In the genomic region with DNA sequence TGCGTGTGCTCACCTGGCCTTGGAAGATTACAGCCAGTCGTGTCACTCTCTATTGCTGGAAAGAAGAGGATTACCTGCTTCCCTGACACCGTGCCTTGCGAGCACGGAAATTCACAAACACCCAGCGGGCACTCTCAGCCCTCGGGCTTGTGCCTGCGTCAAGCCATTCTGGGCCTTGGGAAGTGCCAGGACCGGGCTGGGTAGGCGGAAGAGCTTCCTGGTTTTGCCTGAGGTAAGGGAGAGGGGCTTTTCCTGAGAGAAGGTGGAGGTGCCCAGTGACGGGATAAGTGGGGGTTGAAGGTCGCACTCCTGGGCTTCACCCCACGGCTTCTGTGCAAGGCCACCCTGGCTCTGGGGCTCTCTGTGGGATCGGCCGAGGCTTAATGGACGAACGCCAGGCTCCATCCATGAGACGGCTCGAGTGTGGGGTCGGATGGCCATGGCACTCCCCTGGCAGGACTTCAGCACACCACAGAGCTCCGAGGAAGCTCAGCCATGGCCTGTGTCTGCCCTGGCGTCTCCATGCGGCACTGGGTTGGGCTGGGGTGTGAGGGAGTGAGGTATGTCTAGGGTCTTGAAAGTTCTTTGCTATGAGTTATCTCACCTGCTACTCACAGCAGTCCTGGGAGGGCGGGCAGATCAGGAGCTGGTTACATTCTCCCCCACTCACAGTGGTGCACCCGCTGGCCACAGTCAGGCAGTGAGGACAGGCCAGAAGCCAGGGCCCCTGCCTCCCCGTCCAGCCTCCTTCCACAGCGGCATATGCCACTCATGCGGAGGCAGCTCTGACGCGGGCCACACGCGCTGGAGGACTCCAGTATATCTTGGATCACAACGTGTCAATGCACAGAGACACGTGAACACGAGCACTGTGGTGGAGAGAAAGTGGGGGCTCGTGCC, we compare ENCODE assay signal across 14 cellular contexts.
A peak's percentile ranks its signal among the peaks of the same experiment; 100 is the strongest.
DNase-seq lines count a peak whose midpoint lies in the region; ATAC-seq and TF ChIP-seq lines count a peak whose summit lies in the region.
"Had no signal": no experiment of that assay in that cellular context is flagged by ENCODE, and none has a peak within 500 bp of the region (broad histone marks: within the 10 kb centered on the region; RNA-seq: fewer than 3 reads in every experiment).

No MANE protein-coding gene starts in this region.

- H3K27ac ChIP-seq in IMR-90 (ENCODE audit: insufficient read depth, low read length) (no peak overlapping the region), lower lobe of right lung (no peak overlapping the region), osteoblast (ENCODE audit: low read depth, low read length) (no peak overlapping the region)
- H3K27ac ChIP-seq: BLaER1 treated with 17β-estradiol and CSF1 and Interleukin-3, amounts not matched to agents 10 nM and 100 nM had no signal

- POLR2A ChIA-PET in IMR-90 (lab: Charles Lee; ENCODE audit: unreplicated experiment) = interaction anchor here (0.6 kb wide), 1 partner anchor 22 kb away, joined by 3 read pairs; no protein-coding TSS in a partner anchor
- POLR2A ChIA-PET in WTC11 (lab: Charles Lee) = no interaction called here

- no peak overlapping the region for H2AK9ac ChIP-seq in IMR-90 (replicated peaks; ENCODE audit: low read depth, low read length, poor library complexity)

- no peak overlapping the region for H2BK5ac ChIP-seq in IMR-90 (ENCODE audit: low read depth, low read length, poor library complexity, severe bottlenecking)

- H3K36me3 Mint-ChIP-seq in WTC11 = no peaks in the 10 kb centered on the region
- H3K36me3 Mint-ChIP-seq in activated T-cell treated with anti-CD3 and anti-CD28 coated beads, Interleukin-2, amount 50 U/mL, for 24 hours (ENCODE audit: low read depth) = no peaks in the 10 kb centered on the region
- H3K36me3 Mint-ChIP-seq: CD8-positive, alpha-beta T cell had no signal

- H3K4ac ChIP-seq in IMR-90 (ENCODE audit: low read depth, low read length) = no peak overlapping the region

- H3K9me3 ChIP-seq in IMR-90 (ENCODE audit: control insufficient read depth, insufficient read depth, low read length) = no peaks in the 10 kb centered on the region
- no peaks in the 10 kb centered on the region for H3K9me3 ChIP-seq in lower lobe of right lung
- no peaks in the 10 kb centered on the region for H3K9me3 ChIP-seq in osteoblast (ENCODE audit: low read depth, low read length)

- no peak overlapping the region for H3K9ac ChIP-seq in IMR-90 (ENCODE audit: low read depth, low read length)
- H3K9ac ChIP-seq: BLaER1 treated with 17β-estradiol and CSF1 and Interleukin-3, amounts not matched to agents 10 nM and 100 nM had no signal

- no peak overlapping the region for H3K4me3 ChIP-seq in IMR-90 (ENCODE audit: insufficient read depth, low read depth, low read length)
- H3K4me3 ChIP-seq in lower lobe of right lung = no peak overlapping the region
- H3K4me3 ChIP-seq in osteoblast (ENCODE audit: insufficient read depth, low read length) = no peak overlapping the region
- H3K4me3 ChIP-seq: BLaER1 treated with 17β-estradiol and CSF1 and Interleukin-3, amounts not matched to agents 10 nM and 100 nM had no signal

- peak overlapping the region; percentile 6; the same call in 1 of the 2 replicates for H3K27ac Mint-ChIP-seq in WTC11
- no peak overlapping the region for H3K27ac Mint-ChIP-seq in activated T-cell treated with anti-CD3 and anti-CD28 coated beads, Interleukin-2, amount 50 U/mL, for 24 hours
- H3K27ac Mint-ChIP-seq: CD8-positive, alpha-beta T cell had no signal

- H3K4me1 Mint-ChIP-seq in WTC11 = peaks cover 9% of the 10 kb centered on the region
- no peaks in the 10 kb centered on the region for H3K4me1 Mint-ChIP-seq in activated T-cell treated with anti-CD3 and anti-CD28 coated beads, Interleukin-2, amount 50 U/mL, for 24 hours (ENCODE audit: low read depth)

- H2AK5ac ChIP-seq in IMR-90 (ENCODE audit: low read depth, low read length) = no peak overlapping the region

- CTCF ChIA-PET in IMR-90 (lab: Yijun Ruan, JAX) = no interaction called here
- CTCF ChIA-PET in WTC11 (lab: Charles Lee) = interaction anchor here (1.3 to 3.9 kb wide), 5 partner anchors 14 to 380 kb away, joined by 3 to 19 read pairs (median 3); no protein-coding TSS in a partner anchor

- no peak overlapping the region for H2BK120ac ChIP-seq in IMR-90 (ENCODE audit: low read depth, low read length)

- H2BK20ac ChIP-seq in IMR-90 (ENCODE audit: low read depth, low read length) = no peak overlapping the region

- H2AFZ ChIP-seq in IMR-90 (replicated peaks; ENCODE audit: low read length, poor library complexity) (peak overlapping the region; percentile 21), osteoblast (ENCODE audit: low read length) (no peak overlapping the region)

- H3K79me1 ChIP-seq in IMR-90 (ENCODE audit: low read depth in 1 of 2, low read length in 2 of 2) = no peaks in the 10 kb centered on the region

- dilution Hi-C loops in IMR-90 (cut with HindIII; ENCODE audit: low sequenced_read_pairs, unreplicated experiment) = no loop called here

- TF ChIP-seq CTCF in IMR-90 (conservative IDR thresholded peaks at IDR 0.05; ENCODE audit: low read depth, low read length) = no peak
- TF ChIP-seq CTCF in WTC11 (IDR thresholded peaks at IDR 0.05) = no peak
- no peak for TF ChIP-seq CTCF in lower lobe of right lung (IDR thresholded peaks at IDR 0.05)
- no peak for TF ChIP-seq CTCF in osteoblast (IDR thresholded peaks at IDR 0.05; ENCODE audit: extremely low read depth, low read depth, low read length)

- ATAC-seq in IMR-90 (ENCODE audit: low read depth) (no peak), WTC11 (no peak), lower lobe of right lung (no peak), HG03565 (IDR thresholded peaks at IDR 0.05; ENCODE audit: unreplicated experiment) (no peak)
- ATAC-seq: CD8-positive, alpha-beta T cell had no signal

- in situ Hi-C loops in IMR-90 (cut with MboI; ENCODE audit: low sequenced_read_pairs) = no loop called here

- H3K23ac ChIP-seq in IMR-90 (ENCODE audit: low read depth, low read length) = no peak overlapping the region

- BruUV-seq in IMR-90 (replicated peaks; lab: Mats Ljungman, UMichigan) = no TSS peak

- no peaks in the 10 kb centered on the region for H3K79me2 ChIP-seq in osteoblast (ENCODE audit: insufficient read depth, low read length)

- no peak overlapping the region for H3K18ac ChIP-seq in IMR-90 (ENCODE audit: low read depth, low read length)

- no peaks in the 10 kb centered on the region for H4K20me1 ChIP-seq in IMR-90 (ENCODE audit: insufficient read depth, low read length)
- H4K20me1 ChIP-seq in osteoblast (ENCODE audit: insufficient read depth, low read length) = no peaks in the 10 kb centered on the region
- H4K20me1 ChIP-seq: BLaER1 treated with 17β-estradiol and CSF1 and Interleukin-3, amounts not matched to agents 10 nM and 100 nM had no signal

- H3K9me3 Mint-ChIP-seq in WTC11 = no peaks in the 10 kb centered on the region
- H3K9me3 Mint-ChIP-seq in activated T-cell treated with anti-CD3 and anti-CD28 coated beads, Interleukin-2, amount 50 U/mL, for 24 hours = no peaks in the 10 kb centered on the region
- H3K9me3 Mint-ChIP-seq: CD8-positive, alpha-beta T cell had no signal

- no peak overlapping the region for H3K4me3 Mint-ChIP-seq in WTC11
- no peak overlapping the region for H3K4me3 Mint-ChIP-seq in activated T-cell treated with anti-CD3 and anti-CD28 coated beads, Interleukin-2, amount 50 U/mL, for 24 hours
- H3K4me3 Mint-ChIP-seq: CD8-positive, alpha-beta T cell had no signal

- H2BK15ac ChIP-seq in IMR-90 (ENCODE audit: low read depth, low read length) = no peak overlapping the region

- no peak overlapping the region for H3K4me2 ChIP-seq in IMR-90 (ENCODE audit: low read depth, low read length)
- no peak overlapping the region for H3K4me2 ChIP-seq in osteoblast (ENCODE audit: insufficient read depth, low read length)

- DNase-seq in IMR-90 (no peak), WTC11 (ENCODE audit: low spot score) (no peak), lower lobe of right lung (peak; percentile 46), osteoblast (ENCODE audit: insufficient read length, low spot score, missing footprints) (peak; percentile 79), A172 (ENCODE audit: low spot score) (no peak), mucosa of gallbladder (ENCODE audit: low spot score) (no peak)
- DNase-seq in activated T-cell treated with anti-CD3 and anti-CD28 coated beads, Interleukin-2, amount 50 U/mL, for 24 hours = no peak
- DNase-seq: CD8-positive, alpha-beta T cell; NCI-H1417 treated with DMSO at 0.1 percent for 48 hours; NCI-H187 treated with DMSO at 0.1 percent for 48 hours; NCI-H526; SHP77 had no signal

- 0 out of 2 replicates have a peak, but pooled peaks cover 2% of the 10 kb centered on the region for H3K4me1 ChIP-seq in IMR-90 (ENCODE audit: control insufficient read depth, insufficient read depth, low read length)
- H3K4me1 ChIP-seq in lower lobe of right lung = no peaks in the 10 kb centered on the region
- no peaks in the 10 kb centered on the region for H3K4me1 ChIP-seq in osteoblast (ENCODE audit: insufficient read depth, low read length)

- H4K91ac ChIP-seq in IMR-90 (ENCODE audit: insufficient read depth, low read depth, low read length) = no peak overlapping the region

- intact Hi-C loops in IMR-90 (cut with micrococcal nuclease) (no loop called here), lower lobe of right lung (cut with DNase I) (no loop called here)

- no peak for TF ChIP-seq POLR2A in IMR-90 (IDR thresholded peaks at IDR 0.05; ENCODE audit: low read depth, low read length)

- no peak overlapping the region for H4K8ac ChIP-seq in IMR-90 (ENCODE audit: low read depth in 2 of 2, low read length in 2 of 2)

- no peak overlapping the region for H3K14ac ChIP-seq in IMR-90 (replicated peaks; ENCODE audit: low read depth, low read length)

- WGBS in IMR-90 (ENCODE audit: extremely low coverage in 2 of 2, insufficient read length in 1 of 2), 2 experiments = 93% methylated on average over 4 of the region's 36 CpGs; no CpG with 5 or more reads in 1 of the 2 experiments

- peaks cover 14% of the 10 kb centered on the region for H3K27me3 ChIP-seq in IMR-90 (ENCODE audit: control insufficient read depth, insufficient read depth, low read length)
- no peaks in the 10 kb centered on the region for H3K27me3 ChIP-seq in lower lobe of right lung (ENCODE audit: low read depth)
- H3K27me3 ChIP-seq in osteoblast (ENCODE audit: insufficient read depth, low read length) = no peaks in the 10 kb centered on the region

- H3K36me3 ChIP-seq in IMR-90 (ENCODE audit: control insufficient read depth, insufficient read depth, low read length) (no peaks in the 10 kb centered on the region), lower lobe of right lung (no peaks in the 10 kb centered on the region), osteoblast (ENCODE audit: insufficient read depth, low read length) (no peaks in the 10 kb centered on the region)
- H3K36me3 ChIP-seq: BLaER1 treated with 17β-estradiol and CSF1 and Interleukin-3, amounts not matched to agents 10 nM and 100 nM had no signal

- no peaks in the 10 kb centered on the region for H3K27me3 Mint-ChIP-seq in WTC11 (ENCODE audit: low read depth)
- H3K27me3 Mint-ChIP-seq in activated T-cell treated with anti-CD3 and anti-CD28 coated beads, Interleukin-2, amount 50 U/mL, for 24 hours = peaks cover 3% of the 10 kb centered on the region

- TF ChIP-seq RAD21 in IMR-90 (IDR thresholded peaks at IDR 0.05; ENCODE audit: low read length) = no peak

- H3K9me1 ChIP-seq in IMR-90 (ENCODE audit: insufficient read depth, low read length) = no peaks in the 10 kb centered on the region

- no peak overlapping the region for H4K5ac ChIP-seq in IMR-90 (ENCODE audit: low read depth, low read length)

- no peak overlapping the region for H3K56ac ChIP-seq in IMR-90 (ENCODE audit: extremely low read depth, insufficient read depth, low read length)

Comparison
In these comparisons a context has a peak if more than half of its experiments do, and no peak if none do; other contexts are left out.
1. DNase-seq: peak in lower lobe of right lung (single experiment) and osteoblast (single experiment); none in IMR-90 (single experiment), WTC11 (single experiment), A172 (single experiment), activated T-cell treated with anti-CD3 and anti-CD28 coated beads, Interleukin-2, amount 50 U/mL, for 24 hours (single experiment) and mucosa of gallbladder (single experiment).